In the genomic region with DNA sequence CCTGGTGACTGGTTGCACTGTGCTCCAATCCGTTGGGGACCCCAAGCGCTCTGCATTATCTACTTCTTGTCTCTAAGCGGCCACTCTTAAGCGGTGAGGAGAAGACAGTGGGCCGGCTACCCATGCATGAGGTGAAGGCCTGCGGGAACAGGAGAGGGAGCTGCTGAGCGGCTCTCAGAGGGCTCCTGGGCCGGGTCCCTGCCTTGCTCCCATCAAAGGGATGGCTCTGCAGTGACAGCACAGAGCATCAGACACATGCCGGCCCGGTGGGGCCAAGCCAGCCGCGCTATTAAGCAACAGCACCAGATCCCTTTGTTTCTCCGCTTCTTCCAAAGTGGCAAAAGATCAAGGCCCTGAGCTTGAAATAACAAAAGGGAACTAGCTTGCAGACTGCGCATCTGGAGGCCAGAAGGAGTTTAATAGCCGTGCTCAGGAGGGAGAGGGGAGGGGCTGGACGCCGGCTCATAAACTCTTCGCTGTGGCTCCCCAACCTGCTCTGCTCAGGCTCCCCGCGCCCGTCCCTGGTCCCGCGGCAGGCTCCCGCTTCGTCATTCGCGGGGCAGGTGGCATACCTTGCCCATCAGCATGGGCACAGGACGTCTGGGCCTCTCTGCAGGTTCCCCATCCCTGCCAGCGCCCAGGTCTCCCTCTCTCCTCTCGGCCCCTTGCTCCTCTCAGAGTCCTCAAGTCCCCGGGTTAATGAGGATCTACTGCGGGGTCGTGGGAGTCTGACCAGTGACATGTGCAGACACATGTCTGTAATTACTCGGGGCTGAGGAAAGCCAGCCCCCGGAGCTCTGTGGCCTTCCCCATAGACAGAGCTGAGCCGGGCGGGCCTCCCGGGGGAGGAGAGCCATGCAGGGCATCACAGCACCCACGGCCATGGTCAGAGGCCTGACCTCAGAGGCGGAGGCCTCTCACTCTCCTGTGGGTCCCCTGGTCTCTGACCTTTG, we compare ENCODE assay signal across 1 cellular context.
TF ChIP-seq lines count a peak whose summit lies in the region.

No MANE protein-coding gene starts in this region.

TF ChIP-seq in IMR-90, 13 proteins besides CTCF, POLR2A, EP300 and RAD21 (continued from another document):
- TF ChIP-seq, protein P1, sequence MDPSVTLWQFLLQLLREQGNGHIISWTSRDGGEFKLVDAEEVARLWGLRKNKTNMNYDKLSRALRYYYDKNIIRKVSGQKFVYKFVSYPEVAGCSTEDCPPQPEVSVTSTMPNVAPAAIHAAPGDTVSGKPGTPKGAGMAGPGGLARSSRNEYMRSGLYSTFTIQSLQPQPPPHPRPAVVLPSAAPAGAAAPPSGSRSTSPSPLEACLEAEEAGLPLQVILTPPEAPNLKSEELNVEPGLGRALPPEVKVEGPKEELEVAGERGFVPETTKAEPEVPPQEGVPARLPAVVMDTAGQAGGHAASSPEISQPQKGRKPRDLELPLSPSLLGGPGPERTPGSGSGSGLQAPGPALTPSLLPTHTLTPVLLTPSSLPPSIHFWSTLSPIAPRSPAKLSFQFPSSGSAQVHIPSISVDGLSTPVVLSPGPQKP (IDR thresholded peaks at IDR 0.05; ENCODE audit: borderline replicate concordance, low read depth, low read length): no peak
- TF ChIP-seq RCOR1 (IDR thresholded peaks at IDR 0.05; ENCODE audit: insufficient replicate concordance, low read length): no peak
- TF ChIP-seq RFX5 (IDR thresholded peaks at IDR 0.05; ENCODE audit: low read depth, low read length): no peak
- no peak for TF ChIP-seq CHD1 (IDR thresholded peaks at IDR 0.05; ENCODE audit: low read depth, low read length)
- no peak for TF ChIP-seq FOS (IDR thresholded peaks at IDR 0.05; ENCODE audit: low read depth, low read length)
- TF ChIP-seq MAZ (IDR thresholded peaks at IDR 0.05; ENCODE audit: borderline replicate concordance, low read depth, low read length): no peak
- no peak for TF ChIP-seq NFE2L2 (IDR thresholded peaks at IDR 0.05; ENCODE audit: low read depth, low read length)
